ENCODE assay signal across 12 cellular contexts in genomic region chr10:97074256-97075145, GRCh38.
DNase-seq lines count a peak whose midpoint lies in the region; TF ChIP-seq lines count a peak whose summit lies in the region.
"Had no signal": no experiment of that assay in that cellular context is flagged by ENCODE, and none has a peak within 500 bp of the region (broad histone marks: within the 10 kb centered on the region; RNA-seq: fewer than 3 reads in every experiment).

No MANE protein-coding gene starts in this region.

- H3K79me1 ChIP-seq in mesendoderm (ENCODE audit: low read length), result no peaks in the 10 kb centered on the region

- H2BK120ac ChIP-seq in mesendoderm (ENCODE audit: low read depth, low read length), result no peak overlapping the region

- peaks cover 0 to 7% (median 5%) of the 10 kb centered on the region in 3 donors for H3K9me3 ChIP-seq in esophagus squamous epithelium
- H3K9me3 ChIP-seq: Caco-2 had no signal

- H3K23ac ChIP-seq in mesendoderm (ENCODE audit: low read length), result no peak overlapping the region

- no peak overlapping the region for H2AK5ac ChIP-seq in mesendoderm (ENCODE audit: low read length)

- no peak overlapping the region for H4K8ac ChIP-seq in mesendoderm (ENCODE audit: low read depth, low read length)

- H4K5ac ChIP-seq in mesendoderm (ENCODE audit: low read length), result no peak overlapping the region

- no peaks in the 10 kb centered on the region for H3K79me2 ChIP-seq in mesendoderm (ENCODE audit: control insufficient read depth, insufficient read depth, low read length)

- TF ChIP-seq POLR2A in esophagus squamous epithelium (IDR thresholded peaks at IDR 0.05), result no peak

- peak; percentile 30 for DNase-seq in Ammon's horn (ENCODE audit: low spot score)
- DNase-seq in NCI-H1092 treated with DMSO at 0.1 percent for 48 hours (lab: John Stamatoyannopoulos, UW), result peak; percentile 83
- DNase-seq in amygdala (lab: John Stamatoyannopoulos, UW), result peak in 33 of 56 donors; percentile 5 to 72 (median 31)
- DNase-seq in mesendoderm, result peak; percentile 31
- no peak for DNase-seq in esophagus squamous epithelium (lab: John Stamatoyannopoulos, UW)
- DNase-seq in NCI-H510A (lab: John Stamatoyannopoulos, UW), result no peak
- no peak for DNase-seq in inferior parietal cortex (ENCODE audit: extremely low spot score)
- no peak for DNase-seq in NCI-H446 (lab: John Stamatoyannopoulos, UW)
- DNase-seq: Caco-2, DMS53, NCI-H510A treated with DMSO at 0.1 percent for 48 hours had no signal

- no peak overlapping the region for H3K9ac ChIP-seq in mesendoderm (ENCODE audit: low read length)

- H3K4me1 ChIP-seq in mesendoderm (ENCODE audit: control insufficient read depth, low read depth, low read length) (peaks cover 5% of the 10 kb centered on the region), esophagus squamous epithelium (peaks cover 0 to 3% (median 0%) of the 10 kb centered on the region in 3 donors)
- H3K4me1 ChIP-seq: Caco-2 had no signal

- H2BK15ac ChIP-seq in mesendoderm (replicated peaks; ENCODE audit: low read depth), result no peak overlapping the region

- WGBS in mesendoderm (ENCODE audit: extremely low coverage, insufficient coverage, low lambda C conversion rate), result no CpG with 5 or more reads among the region's 15 CpGs
- 39 to 46% methylated on average over 6 to 10 of the region's 15 CpGs for WGBS in esophagus squamous epithelium, 2 donors

- H3K36me3 ChIP-seq in mesendoderm (ENCODE audit: control insufficient read depth, insufficient read depth, low read length) (no peaks in the 10 kb centered on the region), esophagus squamous epithelium (no peaks in the 10 kb centered on the region)

- H3K27ac ChIP-seq in mesendoderm (ENCODE audit: low read depth, low read length) (no peak overlapping the region), esophagus squamous epithelium (no peak overlapping the region)
- H3K27ac ChIP-seq: SK-N-MC had no signal

- no peak overlapping the region for H3K18ac ChIP-seq in mesendoderm (ENCODE audit: low read length)

- intact Hi-C loops in esophagus squamous epithelium (cut with DNase I), result loop anchor here (10.0 kb wide), 1 partner anchor 130 kb away; no protein-coding TSS in a partner anchor

- no peak for TF ChIP-seq CTCF in esophagus squamous epithelium (IDR thresholded peaks at IDR 0.05)

- H3K4me3 ChIP-seq in mesendoderm (ENCODE audit: low read length), result no peak overlapping the region
- H3K4me3 ChIP-seq in esophagus squamous epithelium, result no peak overlapping the region
- H3K4me3 ChIP-seq: SK-N-MC had no signal

- H3K4me2 ChIP-seq in mesendoderm (ENCODE audit: low read length), result no peak overlapping the region

- peak overlapping the region; percentile 37 for H3K56ac ChIP-seq in mesendoderm (ENCODE audit: low read length)

- H3K27me3 ChIP-seq in mesendoderm (ENCODE audit: insufficient read depth, low read length, poor library complexity) (no peaks in the 10 kb centered on the region), esophagus squamous epithelium (peaks cover 0 to 92% (median 0%) of the 10 kb centered on the region in 4 donors)

- H3K4ac ChIP-seq in mesendoderm (ENCODE audit: low read depth, low read length), result no peak overlapping the region

- H2BK5ac ChIP-seq in mesendoderm (ENCODE audit: low read length), result no peak overlapping the region

Comparison
In these comparisons a context has a peak if more than half of its experiments do, and no peak if none do; other contexts are left out.
1. DNase-seq: peak in Ammon's horn (single experiment), NCI-H1092 treated with DMSO at 0.1 percent for 48 hours (single experiment), amygdala (33 of 56) and mesendoderm (single experiment); none in esophagus squamous epithelium (single experiment), NCI-H510A (single experiment), inferior parietal cortex (single experiment) and NCI-H446 (0 of 2).